ENCODE assay signal across 9 cellular contexts in genomic region chr1:201711101-201711597, GRCh38.
A peak's percentile ranks its signal among the peaks of the same experiment; 100 is the strongest.
DNase-seq lines count a peak whose midpoint lies in the region; ATAC-seq and TF ChIP-seq lines count a peak whose summit lies in the region.
"Had no signal": no experiment of that assay in that cellular context is flagged by ENCODE, and none has a peak within 500 bp of the region (broad histone marks: within the 10 kb centered on the region; RNA-seq: fewer than 3 reads in every experiment).

No MANE protein-coding gene starts in this region.

- H3K36me3 ChIP-seq in esophagus squamous epithelium (no peaks in the 10 kb centered on the region), upper lobe of right lung (no peaks in the 10 kb centered on the region), adrenal gland (replicated peaks in 1 of 2) (no peaks in the 10 kb centered on the region)

- H3K27ac ChIP-seq in esophagus squamous epithelium = peak overlapping the region; percentile 39 to 96 (median 91)
- peak overlapping the region; percentile 42 for H3K27ac ChIP-seq in upper lobe of right lung
- peak overlapping the region in 1 of 5 donors; percentile 41 for H3K27ac ChIP-seq in adrenal gland

- H3K27me3 ChIP-seq in esophagus squamous epithelium = no peaks in the 10 kb centered on the region
- no peaks in the 10 kb centered on the region for H3K27me3 ChIP-seq in upper lobe of right lung
- no peaks in the 10 kb centered on the region for H3K27me3 ChIP-seq in adrenal gland

- TF ChIP-seq POLR2A in esophagus squamous epithelium (IDR thresholded peaks at IDR 0.05) = no peak
- TF ChIP-seq POLR2A in adrenal gland (IDR thresholded peaks at IDR 0.05) = no peak

- ATAC-seq in upper lobe of right lung = no peak

- H3K4me3 ChIP-seq in esophagus squamous epithelium = no peak overlapping the region
- no peak overlapping the region for H3K4me3 ChIP-seq in upper lobe of right lung
- no peak overlapping the region for H3K4me3 ChIP-seq in adrenal gland

- H3K4me1 ChIP-seq in esophagus squamous epithelium = peaks cover 34 to 80% (median 61%) of the 10 kb centered on the region in 3 donors
- peaks cover 57% of the 10 kb centered on the region for H3K4me1 ChIP-seq in upper lobe of right lung
- peaks cover 26 to 52% of the 10 kb centered on the region in 2 donors for H3K4me1 ChIP-seq in adrenal gland (replicated peaks in 1 of 2)

- 34 to 60% methylated on average over 4 to 5 of the region's 7 CpGs for WGBS in esophagus squamous epithelium, 2 donors
- 74 to 88% (median 81%) methylated on average over 4 to 7 of the region's 7 CpGs for WGBS in adrenal gland, 4 donors

- H3K9me3 ChIP-seq in esophagus squamous epithelium = no peaks in the 10 kb centered on the region
- H3K9me3 ChIP-seq in upper lobe of right lung = no peaks in the 10 kb centered on the region
- no peaks in the 10 kb centered on the region for H3K9me3 ChIP-seq in adrenal gland (replicated peaks in 1 of 3)

- peak; percentile 22 to 70 for DNase-seq in NCI-H524 (lab: John Stamatoyannopoulos, UW)
- no peak for DNase-seq in NCI-H524 treated with DMSO at 0.1 percent for 48 hours (lab: John Stamatoyannopoulos, UW)
- no peak for DNase-seq in esophagus squamous epithelium (lab: John Stamatoyannopoulos, UW)
- peak; percentile 41 for DNase-seq in occipital lobe (lab: John Stamatoyannopoulos, UW)
- no peak for DNase-seq in upper lobe of right lung
- no peak for DNase-seq in GM10266 (ENCODE audit: extremely low spot score)
- DNase-seq in activated gamma-delta T cell (lab: John Stamatoyannopoulos, UW) = no peak
- no peak for DNase-seq in adrenal gland
- DNase-seq: NCI-H1417 treated with DMSO at 0.1 percent for 48 hours had no signal

- TF ChIP-seq CTCF in esophagus squamous epithelium (IDR thresholded peaks at IDR 0.05) (no peak), upper lobe of right lung (IDR thresholded peaks at IDR 0.05) (no peak), GM10266 (IDR thresholded peaks at IDR 0.05; ENCODE audit: control insufficient read depth, insufficient read depth, low read depth, missing control alignments) (no peak), adrenal gland (IDR thresholded peaks at IDR 0.05) (no peak)

- intact Hi-C loops in esophagus squamous epithelium (cut with DNase I) = no loop called here
- intact Hi-C loops in upper lobe of right lung (cut with DNase I) = loop anchor here (2.0 kb wide), 1 partner anchor 82 kb away; no protein-coding TSS in a partner anchor
- intact Hi-C loops in adrenal gland (cut with DNase I) = no loop called here

Comparison
In these comparisons a context has a peak if more than half of its experiments do, and no peak if none do; other contexts are left out.
1. DNase-seq: peak in NCI-H524 (2 of 2) and occipital lobe (single experiment); none in NCI-H524 treated with DMSO at 0.1 percent for 48 hours (single experiment), esophagus squamous epithelium (single experiment), upper lobe of right lung (single experiment), GM10266 (single experiment), activated gamma-delta T cell (single experiment) and adrenal gland (0 of 7).